1 cellular context compared by ENCODE assay signal in genomic region chr10:11303671-11304170, GRCh38.
TF ChIP-seq lines count a peak whose summit lies in the region.

No MANE protein-coding gene starts in this region.

TF ChIP-seq in HepG2, 621 proteins besides CTCF, POLR2A, EP300 and RAD21 (continued from another document):
- no peak for TF ChIP-seq POGK (CRISPR knock-in tag; conservative IDR thresholded peaks at IDR 0.05)
- no peak for TF ChIP-seq STAT5B (CRISPR knock-in tag; IDR thresholded peaks at IDR 0.05)
